In the genomic region with DNA sequence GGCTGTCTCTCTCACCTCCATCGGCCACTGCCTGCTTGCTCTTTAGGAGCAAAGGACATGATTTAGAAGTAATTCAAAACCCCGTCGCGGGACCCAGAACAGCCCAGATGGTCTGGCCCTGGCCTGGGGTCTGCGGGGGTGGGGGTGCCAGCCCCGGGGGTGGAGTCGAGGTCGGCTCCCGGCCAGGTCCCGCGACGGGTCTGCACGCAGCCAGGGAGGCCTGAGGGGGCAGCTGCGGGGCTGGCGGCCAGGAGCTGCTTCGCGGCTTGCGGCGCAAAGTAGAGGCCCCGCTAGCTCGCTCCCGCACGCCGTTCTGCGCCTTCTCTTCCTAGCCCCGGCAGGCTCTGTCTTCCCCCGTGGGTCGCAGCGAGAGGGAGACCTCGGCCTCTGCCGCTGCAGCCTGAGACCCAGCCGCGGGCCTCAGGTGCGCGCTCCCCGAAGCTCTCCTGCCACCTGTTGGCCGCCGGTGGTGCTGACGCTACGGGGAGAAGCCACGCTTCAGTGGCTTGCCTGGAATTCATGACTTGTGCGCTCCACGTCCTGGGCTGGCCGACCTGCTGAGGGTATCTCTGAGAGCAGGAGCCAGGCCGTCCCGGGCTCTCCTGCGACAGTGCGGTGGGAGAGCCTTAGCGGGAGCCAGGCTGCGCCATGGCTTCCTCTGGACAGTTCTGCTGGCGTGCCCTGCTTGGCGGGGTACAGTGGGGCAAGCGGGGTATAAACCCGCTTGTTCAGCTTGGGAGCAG, we compare ENCODE assay signal across 1 cellular context.
TF ChIP-seq lines count a peak whose summit lies in the region.

No MANE protein-coding gene starts in this region.

TF ChIP-seq in HepG2, 621 proteins besides CTCF, POLR2A, EP300 and RAD21 (continued from another document and continues in another):
- TF ChIP-seq, protein P1, sequence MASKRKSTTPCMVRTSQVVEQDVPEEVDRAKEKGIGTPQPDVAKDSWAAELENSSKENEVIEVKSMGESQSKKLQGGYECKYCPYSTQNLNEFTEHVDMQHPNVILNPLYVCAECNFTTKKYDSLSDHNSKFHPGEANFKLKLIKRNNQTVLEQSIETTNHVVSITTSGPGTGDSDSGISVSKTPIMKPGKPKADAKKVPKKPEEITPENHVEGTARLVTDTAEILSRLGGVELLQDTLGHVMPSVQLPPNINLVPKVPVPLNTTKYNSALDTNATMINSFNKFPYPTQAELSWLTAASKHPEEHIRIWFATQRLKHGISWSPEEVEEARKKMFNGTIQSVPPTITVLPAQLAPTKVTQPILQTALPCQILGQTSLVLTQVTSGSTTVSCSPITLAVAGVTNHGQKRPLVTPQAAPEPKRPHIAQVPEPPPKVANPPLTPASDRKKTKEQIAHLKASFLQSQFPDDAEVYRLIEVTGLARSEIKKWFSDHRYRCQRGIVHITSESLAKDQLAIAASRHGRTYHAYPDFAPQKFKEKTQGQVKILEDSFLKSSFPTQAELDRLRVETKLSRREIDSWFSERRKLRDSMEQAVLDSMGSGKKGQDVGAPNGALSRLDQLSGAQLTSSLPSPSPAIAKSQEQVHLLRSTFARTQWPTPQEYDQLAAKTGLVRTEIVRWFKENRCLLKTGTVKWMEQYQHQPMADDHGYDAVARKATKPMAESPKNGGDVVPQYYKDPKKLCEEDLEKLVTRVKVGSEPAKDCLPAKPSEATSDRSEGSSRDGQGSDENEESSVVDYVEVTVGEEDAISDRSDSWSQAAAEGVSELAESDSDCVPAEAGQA (IDR thresholded peaks at IDR 0.05; ENCODE audit: low read depth), result no peak
- TF ChIP-seq, protein P1 (CRISPR knock-in tag; IDR thresholded peaks at IDR 0.05; ENCODE audit: borderline replicate concordance), result no peak
- TF ChIP-seq ZNF772 (CRISPR knock-in tag; IDR thresholded peaks at IDR 0.05) (0 out of 2 replicates have a peak, but pooled peaks have one; percentile 75), ZNF329 (CRISPR knock-in tag; IDR thresholded peaks at IDR 0.05; ENCODE audit: low read depth) (0 out of 2 replicates have a peak, but pooled peaks have one; percentile 16), NAIF1 (CRISPR knock-in tag; IDR thresholded peaks at IDR 0.05; ENCODE audit: borderline replicate concordance) (no peak), ZNF605 (CRISPR knock-in tag; IDR thresholded peaks at IDR 0.05) (no peak; the same call in 1 of the 2 replicates), BRCA1 (CRISPR knock-in tag; IDR thresholded peaks at IDR 0.05) (peak; percentile 90; the same call in 1 of the 2 replicates), NKX3-1 (CRISPR knock-in tag; IDR thresholded peaks at IDR 0.05) (no peak; the same call in 1 of the 2 replicates), BCL6 (CRISPR knock-in tag; IDR thresholded peaks at IDR 0.05) (peak; percentile 41), YEATS4 (CRISPR knock-in tag; IDR thresholded peaks at IDR 0.05; ENCODE audit: borderline replicate concordance) (peak; percentile 40; the same call in 1 of the 2 replicates), SPEN (CRISPR knock-in tag; IDR thresholded peaks at IDR 0.05; ENCODE audit: low read depth) (peak; percentile 58; the same call in 1 of the 2 replicates), BORCS8-MEF2B (CRISPR knock-in tag; IDR thresholded peaks at IDR 0.05) (peak; percentile 60; the same call in 1 of the 2 replicates), ZNF264 (CRISPR knock-in tag; IDR thresholded peaks at IDR 0.05) (peak; percentile 86), CENPX (CRISPR knock-in tag; IDR thresholded peaks at IDR 0.05) (no peak), DNMT1 (CRISPR knock-in tag; IDR thresholded peaks at IDR 0.05) (peak; percentile 68; the same call in 1 of the 2 replicates), NCOA1 (CRISPR knock-in tag; IDR thresholded peaks at IDR 0.05) (no peak), PAF1 (CRISPR knock-in tag; IDR thresholded peaks at IDR 0.05) (no peak), NCOA2 (CRISPR knock-in tag; IDR thresholded peaks at IDR 0.05) (peak; percentile 43; the same call in 1 of the 2 replicates), MEIS2 (CRISPR knock-in tag; IDR thresholded peaks at IDR 0.05) (0 out of 2 replicates have a peak, but pooled peaks have one; percentile 60), ZNF83 (CRISPR knock-in tag; IDR thresholded peaks at IDR 0.05; ENCODE audit: borderline replicate concordance) (no peak), ZNF850 (CRISPR knock-in tag; conservative IDR thresholded peaks at IDR 0.05) (no peak), ARID2 (CRISPR knock-in tag; IDR thresholded peaks at IDR 0.05; ENCODE audit: borderline replicate concordance) (no peak), GATAD2A (CRISPR knock-in tag; IDR thresholded peaks at IDR 0.05) (peak; percentile 68), ZNF670 (CRISPR knock-in tag; IDR thresholded peaks at IDR 0.05; ENCODE audit: borderline replicate concordance) (no peak), CBFB (CRISPR knock-in tag; IDR thresholded peaks at IDR 0.05) (peak; percentile 90; the same call in 1 of the 2 replicates), ATM (IDR thresholded peaks at IDR 0.05; ENCODE audit: borderline replicate concordance) (no peak)
- TF ChIP-seq, protein P2, sequence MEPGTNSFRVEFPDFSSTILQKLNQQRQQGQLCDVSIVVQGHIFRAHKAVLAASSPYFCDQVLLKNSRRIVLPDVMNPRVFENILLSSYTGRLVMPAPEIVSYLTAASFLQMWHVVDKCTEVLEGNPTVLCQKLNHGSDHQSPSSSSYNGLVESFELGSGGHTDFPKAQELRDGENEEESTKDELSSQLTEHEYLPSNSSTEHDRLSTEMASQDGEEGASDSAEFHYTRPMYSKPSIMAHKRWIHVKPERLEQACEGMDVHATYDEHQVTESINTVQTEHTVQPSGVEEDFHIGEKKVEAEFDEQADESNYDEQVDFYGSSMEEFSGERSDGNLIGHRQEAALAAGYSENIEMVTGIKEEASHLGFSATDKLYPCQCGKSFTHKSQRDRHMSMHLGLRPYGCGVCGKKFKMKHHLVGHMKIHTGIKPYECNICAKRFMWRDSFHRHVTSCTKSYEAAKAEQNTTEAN (CRISPR knock-in tag; conservative IDR thresholded peaks at IDR 0.05), result no peak
- TF ChIP-seq, protein P3, sequence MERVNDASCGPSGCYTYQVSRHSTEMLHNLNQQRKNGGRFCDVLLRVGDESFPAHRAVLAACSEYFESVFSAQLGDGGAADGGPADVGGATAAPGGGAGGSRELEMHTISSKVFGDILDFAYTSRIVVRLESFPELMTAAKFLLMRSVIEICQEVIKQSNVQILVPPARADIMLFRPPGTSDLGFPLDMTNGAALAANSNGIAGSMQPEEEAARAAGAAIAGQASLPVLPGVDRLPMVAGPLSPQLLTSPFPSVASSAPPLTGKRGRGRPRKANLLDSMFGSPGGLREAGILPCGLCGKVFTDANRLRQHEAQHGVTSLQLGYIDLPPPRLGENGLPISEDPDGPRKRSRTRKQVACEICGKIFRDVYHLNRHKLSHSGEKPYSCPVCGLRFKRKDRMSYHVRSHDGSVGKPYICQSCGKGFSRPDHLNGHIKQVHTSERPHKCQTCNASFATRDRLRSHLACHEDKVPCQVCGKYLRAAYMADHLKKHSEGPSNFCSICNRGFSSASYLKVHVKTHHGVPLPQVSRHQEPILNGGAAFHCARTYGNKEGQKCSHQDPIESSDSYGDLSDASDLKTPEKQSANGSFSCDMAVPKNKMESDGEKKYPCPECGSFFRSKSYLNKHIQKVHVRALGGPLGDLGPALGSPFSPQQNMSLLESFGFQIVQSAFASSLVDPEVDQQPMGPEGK (CRISPR knock-in tag; IDR thresholded peaks at IDR 0.05), result peak; percentile 66
- TF ChIP-seq, protein P4, sequence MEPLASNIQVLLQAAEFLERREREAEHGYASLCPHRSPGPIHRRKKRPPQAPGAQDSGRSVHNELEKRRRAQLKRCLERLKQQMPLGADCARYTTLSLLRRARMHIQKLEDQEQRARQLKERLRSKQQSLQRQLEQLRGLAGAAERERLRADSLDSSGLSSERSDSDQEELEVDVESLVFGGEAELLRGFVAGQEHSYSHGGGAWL (CRISPR knock-in tag; IDR thresholded peaks at IDR 0.05), result 0 out of 2 replicates have a peak, but pooled peaks have one; percentile 53
- TF ChIP-seq, protein P5, sequence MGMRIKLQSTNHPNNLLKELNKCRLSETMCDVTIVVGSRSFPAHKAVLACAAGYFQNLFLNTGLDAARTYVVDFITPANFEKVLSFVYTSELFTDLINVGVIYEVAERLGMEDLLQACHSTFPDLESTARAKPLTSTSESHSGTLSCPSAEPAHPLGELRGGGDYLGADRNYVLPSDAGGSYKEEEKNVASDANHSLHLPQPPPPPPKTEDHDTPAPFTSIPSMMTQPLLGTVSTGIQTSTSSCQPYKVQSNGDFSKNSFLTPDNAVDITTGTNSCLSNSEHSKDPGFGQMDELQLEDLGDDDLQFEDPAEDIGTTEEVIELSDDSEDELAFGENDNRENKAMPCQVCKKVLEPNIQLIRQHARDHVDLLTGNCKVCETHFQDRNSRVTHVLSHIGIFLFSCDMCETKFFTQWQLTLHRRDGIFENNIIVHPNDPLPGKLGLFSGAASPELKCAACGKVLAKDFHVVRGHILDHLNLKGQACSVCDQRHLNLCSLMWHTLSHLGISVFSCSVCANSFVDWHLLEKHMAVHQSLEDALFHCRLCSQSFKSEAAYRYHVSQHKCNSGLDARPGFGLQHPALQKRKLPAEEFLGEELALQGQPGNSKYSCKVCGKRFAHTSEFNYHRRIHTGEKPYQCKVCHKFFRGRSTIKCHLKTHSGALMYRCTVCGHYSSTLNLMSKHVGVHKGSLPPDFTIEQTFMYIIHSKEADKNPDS (CRISPR knock-in tag; IDR thresholded peaks at IDR 0.05), result no peak
- TF ChIP-seq, protein P6, sequence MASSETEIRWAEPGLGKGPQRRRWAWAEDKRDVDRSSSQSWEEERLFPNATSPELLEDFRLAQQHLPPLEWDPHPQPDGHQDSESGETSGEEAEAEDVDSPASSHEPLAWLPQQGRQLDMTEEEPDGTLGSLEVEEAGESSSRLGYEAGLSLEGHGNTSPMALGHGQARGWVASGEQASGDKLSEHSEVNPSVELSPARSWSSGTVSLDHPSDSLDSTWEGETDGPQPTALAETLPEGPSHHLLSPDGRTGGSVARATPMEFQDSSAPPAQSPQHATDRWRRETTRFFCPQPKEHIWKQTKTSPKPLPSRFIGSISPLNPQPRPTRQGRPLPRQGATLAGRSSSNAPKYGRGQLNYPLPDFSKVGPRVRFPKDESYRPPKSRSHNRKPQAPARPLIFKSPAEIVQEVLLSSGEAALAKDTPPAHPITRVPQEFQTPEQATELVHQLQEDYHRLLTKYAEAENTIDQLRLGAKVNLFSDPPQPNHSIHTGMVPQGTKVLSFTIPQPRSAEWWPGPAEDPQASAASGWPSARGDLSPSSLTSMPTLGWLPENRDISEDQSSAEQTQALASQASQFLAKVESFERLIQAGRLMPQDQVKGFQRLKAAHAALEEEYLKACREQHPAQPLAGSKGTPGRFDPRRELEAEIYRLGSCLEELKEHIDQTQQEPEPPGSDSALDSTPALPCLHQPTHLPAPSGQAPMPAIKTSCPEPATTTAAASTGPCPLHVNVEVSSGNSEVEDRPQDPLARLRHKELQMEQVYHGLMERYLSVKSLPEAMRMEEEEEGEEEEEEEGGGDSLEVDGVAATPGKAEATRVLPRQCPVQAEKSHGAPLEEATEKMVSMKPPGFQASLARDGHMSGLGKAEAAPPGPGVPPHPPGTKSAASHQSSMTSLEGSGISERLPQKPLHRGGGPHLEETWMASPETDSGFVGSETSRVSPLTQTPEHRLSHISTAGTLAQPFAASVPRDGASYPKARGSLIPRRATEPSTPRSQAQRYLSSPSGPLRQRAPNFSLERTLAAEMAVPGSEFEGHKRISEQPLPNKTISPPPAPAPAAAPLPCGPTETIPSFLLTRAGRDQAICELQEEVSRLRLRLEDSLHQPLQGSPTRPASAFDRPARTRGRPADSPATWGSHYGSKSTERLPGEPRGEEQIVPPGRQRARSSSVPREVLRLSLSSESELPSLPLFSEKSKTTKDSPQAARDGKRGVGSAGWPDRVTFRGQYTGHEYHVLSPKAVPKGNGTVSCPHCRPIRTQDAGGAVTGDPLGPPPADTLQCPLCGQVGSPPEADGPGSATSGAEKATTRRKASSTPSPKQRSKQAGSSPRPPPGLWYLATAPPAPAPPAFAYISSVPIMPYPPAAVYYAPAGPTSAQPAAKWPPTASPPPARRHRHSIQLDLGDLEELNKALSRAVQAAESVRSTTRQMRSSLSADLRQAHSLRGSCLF (CRISPR knock-in tag; IDR thresholded peaks at IDR 0.05; ENCODE audit: borderline replicate concordance), result no peak
- TF ChIP-seq, protein P7, sequence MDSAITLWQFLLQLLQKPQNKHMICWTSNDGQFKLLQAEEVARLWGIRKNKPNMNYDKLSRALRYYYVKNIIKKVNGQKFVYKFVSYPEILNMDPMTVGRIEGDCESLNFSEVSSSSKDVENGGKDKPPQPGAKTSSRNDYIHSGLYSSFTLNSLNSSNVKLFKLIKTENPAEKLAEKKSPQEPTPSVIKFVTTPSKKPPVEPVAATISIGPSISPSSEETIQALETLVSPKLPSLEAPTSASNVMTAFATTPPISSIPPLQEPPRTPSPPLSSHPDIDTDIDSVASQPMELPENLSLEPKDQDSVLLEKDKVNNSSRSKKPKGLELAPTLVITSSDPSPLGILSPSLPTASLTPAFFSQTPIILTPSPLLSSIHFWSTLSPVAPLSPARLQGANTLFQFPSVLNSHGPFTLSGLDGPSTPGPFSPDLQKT (CRISPR knock-in tag; IDR thresholded peaks at IDR 0.05; ENCODE audit: borderline replicate concordance), result no peak
